In the genomic region with DNA sequence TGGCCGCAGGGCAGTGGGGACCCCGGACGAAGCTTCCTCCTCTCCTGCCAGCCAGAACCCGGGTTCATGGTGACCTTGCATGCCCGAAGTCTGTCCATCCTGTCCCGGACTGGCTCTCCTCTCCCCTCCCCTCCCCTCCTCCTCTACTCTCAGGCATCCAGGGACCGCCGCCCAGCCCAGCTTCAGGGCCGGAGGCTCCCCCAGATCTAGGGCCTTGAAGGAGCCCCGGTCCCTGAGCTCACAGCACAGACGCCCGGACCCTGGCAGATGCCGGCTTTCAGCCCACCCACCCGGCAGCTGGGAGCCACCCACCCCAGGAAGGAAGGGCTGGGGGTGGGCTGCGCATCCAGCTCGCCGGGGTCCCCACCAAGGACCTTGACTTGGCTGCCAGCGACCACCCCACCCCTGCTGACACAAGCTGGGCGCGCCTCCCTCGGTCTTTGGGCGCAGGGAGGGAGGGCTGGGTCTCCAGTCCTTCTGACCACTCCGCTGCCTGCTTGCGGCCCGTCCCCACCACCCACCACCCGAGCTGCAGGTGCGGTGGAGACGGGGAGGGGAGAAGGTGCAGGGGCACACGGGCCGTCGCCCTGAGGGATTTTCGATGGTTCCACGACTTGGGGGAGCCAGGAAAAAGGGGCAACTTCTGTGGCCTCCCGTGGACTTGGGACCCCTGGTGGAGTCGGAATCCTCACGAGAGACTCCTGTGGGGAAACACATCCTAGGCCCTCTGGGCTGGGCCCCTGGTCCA, we compare ENCODE assay signal across 12 cellular contexts. TPM values are rescaled to one million over a fixed set of nuclear protein-coding genes. Genes with fewer than 3 reads are reported as not detected.
A peak's percentile ranks its signal among the peaks of the same experiment; 100 is the strongest.
DNase-seq lines count a peak whose midpoint lies in the region; ATAC-seq and TF ChIP-seq lines count a peak whose summit lies in the region.
"Had no signal": no experiment of that assay in that cellular context is flagged by ENCODE, and none has a peak within 500 bp of the region (broad histone marks: within the 10 kb centered on the region; RNA-seq: fewer than 3 reads in every experiment).

No MANE protein-coding gene starts in this region.

- H3K9me3 ChIP-seq in NT2/D1 (ENCODE audit: insufficient read depth, low read length) (no peaks in the 10 kb centered on the region), esophagus squamous epithelium (no peaks in the 10 kb centered on the region), lung (ENCODE audit: control insufficient read depth in 2 of 2, insufficient read depth in 1 of 2, low read length in 1 of 2) (no peaks in the 10 kb centered on the region), thyroid gland (no peaks in the 10 kb centered on the region)

- H3K4me1 ChIP-seq in NT2/D1 (ENCODE audit: insufficient read depth, insufficient read length) (peaks cover 54% of the 10 kb centered on the region), esophagus squamous epithelium (peaks cover 34 to 59% (median 42%) of the 10 kb centered on the region in 3 donors), lung (ENCODE audit: control insufficient read depth in 2 of 2, insufficient read depth in 2 of 2, low read length in 2 of 2) (peaks cover 7 to 34% of the 10 kb centered on the region in 2 donors), thyroid gland (peaks cover 27 to 65% of the 10 kb centered on the region in 2 donors)

- H3K27ac ChIP-seq in esophagus squamous epithelium, result peak overlapping the region; percentile 62 to 81 (median 75)
- peak overlapping the region; percentile 76 to 82 for H3K27ac ChIP-seq in lung (ENCODE audit: low read depth in 1 of 2, low read length in 1 of 2)
- H3K27ac ChIP-seq in thyroid gland, result peak overlapping the region in 2 of 3 donors; percentile 60 to 63

- TF ChIP-seq CTCF in esophagus squamous epithelium (IDR thresholded peaks at IDR 0.05) (no peak), lung (IDR thresholded peaks at IDR 0.05; ENCODE audit: control extremely low read depth, extremely low read depth) (no peak), thyroid gland (IDR thresholded peaks at IDR 0.05) (no peak)

- H3K27me3 ChIP-seq in NT2/D1 (ENCODE audit: insufficient read depth, insufficient read length), result no peaks in the 10 kb centered on the region
- H3K27me3 ChIP-seq in esophagus squamous epithelium, result peaks cover 0 to 75% (median 9%) of the 10 kb centered on the region in 4 donors
- H3K27me3 ChIP-seq in lung (ENCODE audit: control insufficient read depth, insufficient read depth), result no peaks in the 10 kb centered on the region
- no peaks in the 10 kb centered on the region for H3K27me3 ChIP-seq in thyroid gland

- H3K36me3 ChIP-seq in NT2/D1 (ENCODE audit: insufficient read depth, insufficient read length, low read length) (peaks cover 10% of the 10 kb centered on the region), esophagus squamous epithelium (no peaks in the 10 kb centered on the region), lung (ENCODE audit: control insufficient read depth in 2 of 2, insufficient read depth in 2 of 2, low read length in 2 of 2) (no peaks in the 10 kb centered on the region), thyroid gland (no peaks in the 10 kb centered on the region)

- TF ChIP-seq POLR2A in esophagus squamous epithelium (IDR thresholded peaks at IDR 0.05) (no peak), thyroid gland (IDR thresholded peaks at IDR 0.05) (no peak)

- 8 to 42% methylated on average over 7 to 12 of the region's 36 CpGs for WGBS in esophagus squamous epithelium, 2 donors
- WGBS in lung, 2 donors, result 41 to 69% methylated on average over 30 to 36 of the region's 36 CpGs
- WGBS in thyroid gland, 2 donors, result 22 to 35% methylated on average over 27 to 30 of the region's 36 CpGs

- DNase-seq in NT2/D1 (ENCODE audit: low read depth, low spot score) (no peak), esophagus squamous epithelium (lab: John Stamatoyannopoulos, UW) (no peak), lung (ENCODE audit: low spot score) (no peak), thyroid gland (no peak), activated T-cell treated with anti-CD3 and anti-CD28 coated beads for 4 hours (no peak), activated gamma-delta T cell (lab: John Stamatoyannopoulos, UW) (no peak)
- DNase-seq: activated CD4-positive, alpha-beta memory T cell treated with anti-CD3 and anti-CD28 coated beads, Interleukin-2, amount 10 ng/mL, durations not matched to agents 7 days and 5 days; activated naive CD4-positive, alpha-beta T cell treated with anti-CD3 and anti-CD28 coated beads, Interleukin-2, amount 50 U/mL, for 16 hours; NCI-H1105 had no signal

- H3K9ac ChIP-seq in NT2/D1 (ENCODE audit: insufficient read length, low read depth), result peak overlapping the region; percentile 82

- peak overlapping the region; percentile 39 for H3K4me3 ChIP-seq in NT2/D1 (ENCODE audit: insufficient read length, low read depth)
- H3K4me3 ChIP-seq in esophagus squamous epithelium, result peak overlapping the region in 3 of 4 donors; percentile 0 to 36 (median 21)
- H3K4me3 ChIP-seq in lung, result no peak overlapping the region
- no peak overlapping the region for H3K4me3 ChIP-seq in thyroid gland (replicated peaks in 1 of 3)

- no peak for ATAC-seq in lung (ENCODE audit: insufficient read depth, low FRiP score)
- ATAC-seq in GM18517 (IDR thresholded peaks at IDR 0.05; ENCODE audit: unreplicated experiment), result no peak

- intact Hi-C loops in esophagus squamous epithelium (cut with DNase I), result no loop called here
- intact Hi-C loops in thyroid gland (cut with DNase I), result no loop called here

RNA-seq across cellular contexts. Expression of a gene that starts 5.8 kb away (rescaled TPM):
- total RNA-seq in esophagus squamous epithelium, result not detected
- not detected for total RNA-seq in lung
- 1 to 10 TPM in 1 of 2 donors, under 1 TPM in 1; 0.89 to 1.5 TPM for polyA plus RNA-seq in lung
- not detected for total RNA-seq in thyroid gland
- total RNA-seq: activated CD4-positive, alpha-beta memory T cell treated with anti-CD3 and anti-CD28 coated beads, Interleukin-2, amount 10 ng/mL, durations not matched to agents 7 days and 5 days; ureter had no signal
- polyA plus RNA-seq: neural cell had no signal

RNA-seq across cellular contexts. Expression of a gene that starts 9.5 kb away (rescaled TPM):
- total RNA-seq in esophagus squamous epithelium (100 to 1,000 TPM in 3 of 4 donors, 10 to 100 TPM in 1; 97.1 to 124 (median 116) TPM), lung (10 to 100 TPM; 66.2 to 92.4 TPM), thyroid gland (10 to 100 TPM; 69.4 to 93.3 (median 89.6) TPM)
- polyA plus RNA-seq in lung, result 100 to 1,000 TPM in 1 of 2 donors, 10 to 100 TPM in 1; 66.2 to 130 TPM

RNA-seq across cellular contexts. Expression of a gene that starts 24.5 kb away (rescaled TPM):
- total RNA-seq in esophagus squamous epithelium (1 to 10 TPM in 3 of 4 donors, under 1 TPM in 1; 0.79 to 4.2 (median 2.0) TPM), lung (10 to 100 TPM; 10.8 to 15.3 TPM), thyroid gland (10 to 100 TPM; 15.9 to 39.9 (median 27.7) TPM)
- 1 to 10 TPM; 3.4 to 4.4 TPM for polyA plus RNA-seq in lung

RNA-seq across cellular contexts. Expression of a gene that starts 39.4 kb away (rescaled TPM):
- total RNA-seq in esophagus squamous epithelium (10 to 100 TPM; 58.7 to 89.5 (median 75.4) TPM), lung (10 to 100 TPM; 25.1 to 64.5 TPM), thyroid gland (10 to 100 TPM; 38.4 to 87.4 (median 75.1) TPM)
- 10 to 100 TPM; 26.5 to 48.2 TPM for polyA plus RNA-seq in lung

Comparison
In these comparisons a context has a peak if more than half of its experiments do, and no peak if none do; other contexts are left out.
1. H3K4me3 ChIP-seq: peak in NT2/D1 (single experiment) and esophagus squamous epithelium (3 of 4); none in lung (single experiment) and thyroid gland (0 of 3).
2. Peak in every context shown above with its lines, with median percentiles within 50 percentile points of each other: H3K27ac ChIP-seq.